In the genomic region with DNA sequence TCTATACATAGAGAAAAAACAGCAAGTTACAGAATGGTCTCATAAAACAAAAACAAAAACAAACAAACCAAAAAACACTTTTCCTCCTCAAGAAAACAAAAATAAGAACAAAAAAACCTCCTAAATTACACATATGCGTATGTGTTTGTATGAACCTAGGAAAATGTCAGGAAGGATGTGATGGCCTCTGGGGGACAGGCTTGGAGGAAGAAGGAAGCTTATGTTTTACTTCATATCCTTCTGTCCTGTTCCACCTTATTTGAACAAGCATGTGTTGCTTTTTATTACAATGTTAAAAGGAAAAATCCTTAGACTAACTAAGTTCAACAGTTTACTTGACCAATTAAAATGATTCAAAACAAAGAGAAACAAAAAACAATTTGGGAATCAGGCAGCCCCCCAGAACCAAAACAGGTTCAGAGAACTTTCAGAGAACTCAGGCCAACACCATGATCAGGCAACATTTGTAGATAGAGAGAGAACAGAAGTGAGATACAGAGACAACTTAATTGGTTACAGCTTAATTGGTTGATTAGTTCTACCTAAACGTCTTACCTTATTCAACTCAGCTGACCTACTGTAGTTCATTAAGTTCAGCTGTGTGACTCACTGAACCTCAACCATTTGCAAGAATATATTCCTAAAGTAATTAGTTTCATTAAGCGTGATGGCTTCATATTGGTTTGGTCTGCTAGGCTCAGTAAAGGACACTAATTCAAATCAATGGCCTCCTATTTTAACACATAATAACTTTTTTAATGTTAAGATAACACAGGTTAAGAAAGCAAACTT, we compare ENCODE assay signal across 1 cellular context.
TF ChIP-seq lines count a peak whose summit lies in the region.

No MANE protein-coding gene starts in this region.

TF ChIP-seq in IMR-90, 13 proteins besides CTCF, POLR2A, EP300 and RAD21:
- TF ChIP-seq MAZ (IDR thresholded peaks at IDR 0.05; ENCODE audit: borderline replicate concordance, low read depth, low read length) (no peak), BHLHE40 (IDR thresholded peaks at IDR 0.05; ENCODE audit: low read depth, low read length) (no peak), CEBPB (IDR thresholded peaks at IDR 0.05; ENCODE audit: low read depth, low read length) (no peak), RFX5 (IDR thresholded peaks at IDR 0.05; ENCODE audit: low read depth, low read length) (no peak), CHD1 (IDR thresholded peaks at IDR 0.05; ENCODE audit: low read depth, low read length) (no peak), SMC3 (IDR thresholded peaks at IDR 0.05; ENCODE audit: low read depth, low read length) (no peak), RCOR1 (IDR thresholded peaks at IDR 0.05; ENCODE audit: insufficient replicate concordance, low read length) (no peak), FOS (IDR thresholded peaks at IDR 0.05; ENCODE audit: low read depth, low read length) (no peak)
- TF ChIP-seq, protein P1, sequence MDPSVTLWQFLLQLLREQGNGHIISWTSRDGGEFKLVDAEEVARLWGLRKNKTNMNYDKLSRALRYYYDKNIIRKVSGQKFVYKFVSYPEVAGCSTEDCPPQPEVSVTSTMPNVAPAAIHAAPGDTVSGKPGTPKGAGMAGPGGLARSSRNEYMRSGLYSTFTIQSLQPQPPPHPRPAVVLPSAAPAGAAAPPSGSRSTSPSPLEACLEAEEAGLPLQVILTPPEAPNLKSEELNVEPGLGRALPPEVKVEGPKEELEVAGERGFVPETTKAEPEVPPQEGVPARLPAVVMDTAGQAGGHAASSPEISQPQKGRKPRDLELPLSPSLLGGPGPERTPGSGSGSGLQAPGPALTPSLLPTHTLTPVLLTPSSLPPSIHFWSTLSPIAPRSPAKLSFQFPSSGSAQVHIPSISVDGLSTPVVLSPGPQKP (IDR thresholded peaks at IDR 0.05; ENCODE audit: borderline replicate concordance, low read depth, low read length), result no peak
